Comparison of ENCODE assay signal across 9 cellular contexts in genomic region chr10:62049815-62050626, GRCh38.
DNase-seq lines count a peak whose midpoint lies in the region; ATAC-seq and TF ChIP-seq lines count a peak whose summit lies in the region.
"Had no signal": no experiment of that assay in that cellular context is flagged by ENCODE, and none has a peak within 500 bp of the region (broad histone marks: within the 10 kb centered on the region; RNA-seq: fewer than 3 reads in every experiment).

No MANE protein-coding gene starts in this region.

- peaks cover 57% of the 10 kb centered on the region for H3K4me1 Mint-ChIP-seq in GM23338
- peaks cover 99% of the 10 kb centered on the region for H3K4me1 Mint-ChIP-seq in activated CD8-positive, alpha-beta T cell treated with anti-CD3 and anti-CD28 coated beads, Interleukin-2, amount 10 ng/mL, durations not matched to agents 7 days and 5 days (ENCODE audit: low read depth)

- H3K27ac ChIP-seq in GM23338 (ENCODE audit: low read depth) (no peak overlapping the region), iPS-20b (ENCODE audit: low read length) (no peak overlapping the region), skin epidermis (peak overlapping the region; percentile 82 to 98 (median 92)), WERI-Rb-1 (no peak overlapping the region)

- no peaks in the 10 kb centered on the region for H3K36me3 Mint-ChIP-seq in GM23338 (ENCODE audit: low read depth)
- H3K36me3 Mint-ChIP-seq in activated CD8-positive, alpha-beta T cell treated with anti-CD3 and anti-CD28 coated beads, Interleukin-2, amount 10 ng/mL, durations not matched to agents 7 days and 5 days (ENCODE audit: low read depth), result peaks cover 58% of the 10 kb centered on the region

- no peaks in the 10 kb centered on the region for H3K9me3 Mint-ChIP-seq in GM23338
- peaks cover 3% of the 10 kb centered on the region for H3K9me3 Mint-ChIP-seq in activated CD8-positive, alpha-beta T cell treated with anti-CD3 and anti-CD28 coated beads, Interleukin-2, amount 10 ng/mL, durations not matched to agents 7 days and 5 days (ENCODE audit: insufficient read depth)
- H3K9me3 Mint-ChIP-seq: H9 had no signal

- CTCF ChIA-PET in activated CD8-positive, alpha-beta T cell treated with anti-CD3 and anti-CD28 coated beads, Interleukin-2, amount 10 ng/mL, durations not matched to agents 7 days and 5 days (lab: Charles Lee), result interaction anchor here (0.6 to 6.2 kb wide), 20 partner anchors 8 to 195 kb away, joined by 3 to 83 read pairs (median 5); partner anchors contain the start of gene ARID5B

- peak overlapping the region; percentile 45; the same call in 1 of the 2 replicates for H3K9ac ChIP-seq in iPS-20b (ENCODE audit: low read depth, low read length)

- H3K36me3 ChIP-seq in GM23338 (ENCODE audit: insufficient read depth) (no peaks in the 10 kb centered on the region), iPS-20b (ENCODE audit: insufficient read depth, low read depth, low read length) (no peaks in the 10 kb centered on the region), WERI-Rb-1 (no peaks in the 10 kb centered on the region)

- H4K20me1 ChIP-seq in GM23338 (replicated peaks; ENCODE audit: insufficient read depth), result no peaks in the 10 kb centered on the region

- POLR2A ChIA-PET in activated CD8-positive, alpha-beta T cell treated with anti-CD3 and anti-CD28 coated beads, Interleukin-2, amount 10 ng/mL, durations not matched to agents 7 days and 5 days (lab: Charles Lee), result interaction anchor here (0.6 to 6.2 kb wide), 11 partner anchors 12 to 149 kb away, joined by 3 to 117 read pairs (median 9); partner anchors contain the start of gene ARID5B

- no peak overlapping the region; the same call in 1 of the 2 replicates for H3K27ac Mint-ChIP-seq in GM23338
- peak overlapping the region; percentile 95 for H3K27ac Mint-ChIP-seq in activated CD8-positive, alpha-beta T cell treated with anti-CD3 and anti-CD28 coated beads, Interleukin-2, amount 10 ng/mL, durations not matched to agents 7 days and 5 days
- H3K27ac Mint-ChIP-seq: H9 had no signal

- no peaks in the 10 kb centered on the region for H3K79me2 ChIP-seq in GM23338 (replicated peaks; ENCODE audit: insufficient read depth)

- DNase-seq in GM23338 (ENCODE audit: low spot score) (no peak), SW480 (ENCODE audit: low spot score) (no peak), Ammon's horn (ENCODE audit: low spot score) (no peak), WERI-Rb-1 (no peak)
- no peak for DNase-seq in activated CD8-positive, alpha-beta T cell treated with anti-CD3 and anti-CD28 coated beads, Interleukin-2, amount 10 ng/mL, durations not matched to agents 7 days and 5 days

- no peaks in the 10 kb centered on the region for H3K9me3 ChIP-seq in iPS-20b (ENCODE audit: insufficient read depth, low read depth, low read length)
- no peaks in the 10 kb centered on the region for H3K9me3 ChIP-seq in WERI-Rb-1 (ENCODE audit: severe bottlenecking)

- H3K4me3 ChIP-seq in GM23338 (peak overlapping the region; percentile 37; the same call in 1 of the 2 replicates), iPS-20b (ENCODE audit: low read length) (peak overlapping the region; percentile 51; the same call in 1 of the 2 replicates), skin epidermis (peak overlapping the region; percentile 31 to 54 (median 41)), WERI-Rb-1 (ENCODE audit: low read depth, low read length) (no peak overlapping the region)

- no peaks in the 10 kb centered on the region for H3F3A ChIP-seq in GM23338 (replicated peaks; ENCODE audit: low read depth)

- peaks cover 16% of the 10 kb centered on the region for H3K9me2 ChIP-seq in GM23338 (ENCODE audit: insufficient read depth)

- peaks cover 4% of the 10 kb centered on the region for H3K27me3 Mint-ChIP-seq in GM23338 (ENCODE audit: insufficient read depth, low read depth, poor library complexity)
- H3K27me3 Mint-ChIP-seq in activated CD8-positive, alpha-beta T cell treated with anti-CD3 and anti-CD28 coated beads, Interleukin-2, amount 10 ng/mL, durations not matched to agents 7 days and 5 days (ENCODE audit: low read depth), result no peaks in the 10 kb centered on the region

- ATAC-seq in GM23338 (no peak), GM21529 (IDR thresholded peaks at IDR 0.05; ENCODE audit: unreplicated experiment) (no peak)
- ATAC-seq in activated CD8-positive, alpha-beta T cell treated with anti-CD3 and anti-CD28 coated beads, Interleukin-2, amount 10 ng/mL, durations not matched to agents 7 days and 5 days, result no peak

- H3K27me3 ChIP-seq in GM23338 (ENCODE audit: insufficient read depth) (no peaks in the 10 kb centered on the region), iPS-20b (ENCODE audit: insufficient read depth, low read length) (peaks cover 24% of the 10 kb centered on the region), WERI-Rb-1 (ENCODE audit: insufficient read depth, low read depth, severe bottlenecking) (no peaks in the 10 kb centered on the region)

- peak overlapping the region; percentile 72 for H2AFZ ChIP-seq in GM23338

- no peak for TF ChIP-seq CTCF in GM23338 (conservative IDR thresholded peaks at IDR 0.05; ENCODE audit: low read depth in 2 of 2)
- no peak for TF ChIP-seq CTCF in WERI-Rb-1 (IDR thresholded peaks at IDR 0.05; ENCODE audit: low read depth, low read length)

- H3K4me1 ChIP-seq in GM23338 (ENCODE audit: insufficient read depth) (peaks cover 50% of the 10 kb centered on the region), iPS-20b (ENCODE audit: insufficient read depth, low read length) (peaks cover 39% of the 10 kb centered on the region)

- peak overlapping the region; percentile 65 for H3K4me2 ChIP-seq in GM23338

- H3K4me3 Mint-ChIP-seq in GM23338, result peak overlapping the region; percentile 61
- H3K4me3 Mint-ChIP-seq in activated CD8-positive, alpha-beta T cell treated with anti-CD3 and anti-CD28 coated beads, Interleukin-2, amount 10 ng/mL, durations not matched to agents 7 days and 5 days, result peak overlapping the region; percentile 77

TF ChIP-seq in GM23338, 12 proteins besides CTCF, POLR2A, EP300 and RAD21 (continues in another document):
- TF ChIP-seq EZH2phosphoT487 (IDR thresholded peaks at IDR 0.05; ENCODE audit: unreplicated experiment) (no peak), REST (IDR thresholded peaks at IDR 0.05; ENCODE audit: unreplicated experiment) (no peak), NANOG (IDR thresholded peaks at IDR 0.05; ENCODE audit: borderline replicate concordance) (no peak)

Comparison
In these comparisons a context has a peak if more than half of its experiments do, and no peak if none do; other contexts are left out.
1. H3K27ac ChIP-seq: peak in skin epidermis (21 of 21); none in GM23338 (single experiment), iPS-20b (single experiment) and WERI-Rb-1 (single experiment).